In genomic region chr13:95535243-95535642, GRCh38 we compare ENCODE assay signal across 9 cellular contexts. TPM values are rescaled to one million over a fixed set of nuclear protein-coding genes. Genes with fewer than 3 reads are reported as not detected.
DNase-seq lines count a peak whose midpoint lies in the region; ATAC-seq and TF ChIP-seq lines count a peak whose summit lies in the region.
"Had no signal": no experiment of that assay in that cellular context is flagged by ENCODE, and none has a peak within 500 bp of the region (broad histone marks: within the 10 kb centered on the region; RNA-seq: fewer than 3 reads in every experiment).

No MANE protein-coding gene starts in this region.

- TF ChIP-seq EP300 in sigmoid colon (IDR thresholded peaks at IDR 0.05): no peak

- TF ChIP-seq CTCF in AG09309 (IDR thresholded peaks at IDR 0.05; ENCODE audit: control insufficient read depth, insufficient read depth, low read depth, low read length, missing control alignments) (no peak), fibroblast of the aortic adventitia (IDR thresholded peaks at IDR 0.05; ENCODE audit: insufficient read depth, low read length) (no peak), sigmoid colon (IDR thresholded peaks at IDR 0.05) (no peak), ascending aorta (IDR thresholded peaks at IDR 0.05) (no peak)

- H3K4me3 ChIP-seq in AG09309 (ENCODE audit: control insufficient read depth, low read depth, low read length) (no peak overlapping the region), fibroblast of the aortic adventitia (ENCODE audit: low read depth, low read length) (no peak overlapping the region), sigmoid colon (no peak overlapping the region), ascending aorta (no peak overlapping the region)

- H3K27ac ChIP-seq in sigmoid colon (no peak overlapping the region), ascending aorta (no peak overlapping the region)

- intact Hi-C loops in sigmoid colon (cut with DNase I): no loop called here
- intact Hi-C loops in ascending aorta (cut with DNase I): no loop called here

- H3K36me3 ChIP-seq in sigmoid colon (no peaks in the 10 kb centered on the region), ascending aorta (no peaks in the 10 kb centered on the region)

- peak; percentile 5 for DNase-seq in AG09309 (ENCODE audit: low read depth)
- DNase-seq in NCI-H345 treated with DMSO at 0.1 percent for 48 hours (lab: John Stamatoyannopoulos, UW; ENCODE audit: unreplicated experiment): peak; percentile 29
- peak; percentile 50 for DNase-seq in fibroblast of the aortic adventitia (ENCODE audit: low read depth)
- no peak for DNase-seq in inferior parietal cortex (ENCODE audit: extremely low spot score)
- DNase-seq in sigmoid colon: no peak
- no peak for DNase-seq in ascending aorta (ENCODE audit: low spot score in 2 of 2)
- DNase-seq in NCI-H1105 (lab: John Stamatoyannopoulos, UW): no peak
- DNase-seq: activated CD4-positive, alpha-beta T cell treated with anti-CD3 and anti-CD28 coated beads, Interleukin-2, amount 50 U/mL, for 4 hours had no signal

- WGBS in sigmoid colon, 2 donors: 37 to 75% methylated on average over 3 of the region's 3 CpGs

- TF ChIP-seq POLR2A in sigmoid colon (IDR thresholded peaks at IDR 0.05): no peak

- H3K4me1 ChIP-seq in sigmoid colon: no peaks in the 10 kb centered on the region
- H3K4me1 ChIP-seq in ascending aorta: no peaks in the 10 kb centered on the region

- no peaks in the 10 kb centered on the region for H3K9me3 ChIP-seq in sigmoid colon
- no peaks in the 10 kb centered on the region for H3K9me3 ChIP-seq in ascending aorta

- ATAC-seq in GM21360 (IDR thresholded peaks at IDR 0.05; ENCODE audit: unreplicated experiment): peak; percentile 86

- no peaks in the 10 kb centered on the region for H3K27me3 ChIP-seq in sigmoid colon
- H3K27me3 ChIP-seq in ascending aorta: no peaks in the 10 kb centered on the region

RNA-seq across cellular contexts. Expression of gene CLDN10, which starts 17.3 kb away (rescaled TPM):
- 0.27 TPM in 1 of 2 replicates, not detected in the other for total RNA-seq in fibroblast of the aortic adventitia (ENCODE audit: low replicate concordance)
- 1 to 10 TPM in 1 of 4 donors, under 1 TPM in 1, not detected in 2; 0.36 to 1.5 TPM for total RNA-seq in sigmoid colon
- under 1 TPM in 1 of 3 donors, not detected in 2; 0.20 TPM for polyA plus RNA-seq in sigmoid colon
- 0.85 TPM for total RNA-seq in ascending aorta

Comparison
In these comparisons a context has a peak if more than half of its experiments do, and no peak if none do; other contexts are left out.
1. DNase-seq: peak in AG09309 (single experiment), NCI-H345 treated with DMSO at 0.1 percent for 48 hours (single experiment) and fibroblast of the aortic adventitia (single experiment); none in inferior parietal cortex (single experiment), sigmoid colon (single experiment), ascending aorta (0 of 2) and NCI-H1105 (single experiment).